In the genomic region with DNA sequence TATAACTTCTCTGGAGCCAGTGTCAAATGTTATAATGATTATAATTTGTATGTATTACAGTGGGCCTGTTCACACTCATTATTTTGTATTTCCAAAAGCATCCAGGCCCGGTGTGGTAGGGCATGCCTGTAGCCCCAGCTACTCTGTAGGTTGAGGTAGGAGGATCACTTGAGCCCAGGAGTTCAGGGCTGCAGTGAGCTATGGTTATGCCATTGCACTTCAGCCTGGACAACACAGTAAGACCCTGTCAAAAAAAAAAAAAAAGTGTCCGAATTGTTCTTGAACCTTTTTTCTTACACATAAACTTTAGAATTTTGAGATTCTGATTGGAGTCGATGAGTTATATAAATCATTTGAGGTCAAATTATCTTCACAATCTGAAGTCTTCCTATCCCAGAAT, we compare ENCODE assay signal across 8 cellular contexts. TPM values are rescaled to one million over a fixed set of nuclear protein-coding genes. Genes with fewer than 3 reads are reported as not detected.
A peak's percentile ranks its signal among the peaks of the same experiment; 100 is the strongest.
DNase-seq lines count a peak whose midpoint lies in the region; ATAC-seq and TF ChIP-seq lines count a peak whose summit lies in the region.

No MANE protein-coding gene starts in this region.

- H3K27ac ChIP-seq in DND-41 (ENCODE audit: low read length) = peak overlapping the region; percentile 82; the same call in 1 of the 2 replicates
- peak overlapping the region; percentile 80; the same call in 1 of the 2 replicates for H3K27ac ChIP-seq in OCI-LY3 (ENCODE audit: low read length)
- no peak overlapping the region for H3K27ac ChIP-seq in endodermal cell (ENCODE audit: low read depth, low read length)
- H3K27ac ChIP-seq in ovary = no peak overlapping the region

- TF ChIP-seq CTCF in DND-41 (IDR thresholded peaks at IDR 0.05; ENCODE audit: borderline replicate concordance, extremely low read depth, low read length, poor library complexity, severe bottlenecking) (no peak), OCI-LY3 (IDR thresholded peaks at IDR 0.05; ENCODE audit: low read depth, low read length) (no peak), endodermal cell (conservative IDR thresholded peaks at IDR 0.05) (no peak), ovary (IDR thresholded peaks at IDR 0.05) (no peak), GM13976 (IDR thresholded peaks at IDR 0.05; ENCODE audit: borderline replicate concordance, control extremely low read depth, extremely low read depth, insufficient read depth, missing control alignments) (no peak)

- no peak for DNase-seq in DND-41
- no peak for DNase-seq in endodermal cell
- no peak for DNase-seq in ovary
- DNase-seq in occipital lobe (lab: John Stamatoyannopoulos, UW) = no peak
- no peak for DNase-seq in HuH-7 (ENCODE audit: low spot score)
- DNase-seq in GM13976 (ENCODE audit: low spot score) = no peak

- peak overlapping the region; percentile 98 for H3K27ac Mint-ChIP-seq in endodermal cell

- in situ Hi-C loops in GM13976 (cut with MboI; ENCODE audit: low sequenced_read_pairs, unreplicated experiment) = no loop called here

- H4K20me1 ChIP-seq in DND-41 (ENCODE audit: insufficient read depth, low read length) = no peaks in the 10 kb centered on the region
- H4K20me1 ChIP-seq in OCI-LY3 (ENCODE audit: insufficient read depth, low read length) = no peaks in the 10 kb centered on the region

- 80% methylated on average over 1 of the region's 3 CpGs; no CpG with 5 or more reads in 1 of the 2 experiments for WGBS in endodermal cell (ENCODE audit: insufficient coverage in 1 of 2, insufficient read length in 1 of 2), 2 experiments
- 64 to 75% (median 66%) methylated on average over 3 of the region's 3 CpGs for WGBS in ovary, 3 donors

- H2AFZ ChIP-seq in DND-41 (ENCODE audit: low read depth, low read length) = no peak overlapping the region
- peak overlapping the region; percentile 86; the same call in 1 of the 2 replicates for H2AFZ ChIP-seq in OCI-LY3 (ENCODE audit: low read depth, low read length)

- H3K27me3 Mint-ChIP-seq in endodermal cell (ENCODE audit: insufficient read depth) = peaks cover 21% of the 10 kb centered on the region

- H3K9me3 ChIP-seq in DND-41 (ENCODE audit: insufficient read depth, low read length, severe bottlenecking) (peaks cover 74% of the 10 kb centered on the region), OCI-LY3 (ENCODE audit: insufficient read depth, low read length) (peaks cover 62% of the 10 kb centered on the region), endodermal cell (ENCODE audit: control insufficient read depth, low read length) (peaks cover 60% of the 10 kb centered on the region), ovary (peaks cover 14 to 30% of the 10 kb centered on the region in 2 donors)

- intact Hi-C loops in ovary (cut with DNase I) = no loop called here

- peaks cover 47% of the 10 kb centered on the region for H3K36me3 Mint-ChIP-seq in endodermal cell (ENCODE audit: low read depth)

- peaks cover 15% of the 10 kb centered on the region for H3K4me1 ChIP-seq in DND-41 (ENCODE audit: insufficient read depth, low read length)
- H3K4me1 ChIP-seq in OCI-LY3 (ENCODE audit: low read length) = 0 out of 2 replicates have a peak, but pooled peaks cover 3% of the 10 kb centered on the region
- H3K4me1 ChIP-seq in endodermal cell (ENCODE audit: control insufficient read depth, insufficient read depth, low read length) = no peaks in the 10 kb centered on the region
- peaks cover 3% of the 10 kb centered on the region for H3K4me1 ChIP-seq in ovary (ENCODE audit: insufficient read depth)

- H3K4me1 Mint-ChIP-seq in endodermal cell = no peaks in the 10 kb centered on the region

- peaks cover 58% of the 10 kb centered on the region for H3K79me2 ChIP-seq in DND-41 (ENCODE audit: insufficient read depth, low read length)
- H3K79me2 ChIP-seq in OCI-LY3 (ENCODE audit: low read length) = peaks cover 53% of the 10 kb centered on the region

- H3K27me3 ChIP-seq in DND-41 (ENCODE audit: insufficient read depth, low read length, poor library complexity) = no peaks in the 10 kb centered on the region
- no peaks in the 10 kb centered on the region for H3K27me3 ChIP-seq in OCI-LY3 (ENCODE audit: low read depth, low read length)
- H3K27me3 ChIP-seq in endodermal cell (ENCODE audit: control insufficient read depth, insufficient read depth, low read length, poor library complexity, severe bottlenecking) = no peaks in the 10 kb centered on the region
- H3K27me3 ChIP-seq in ovary = no peaks in the 10 kb centered on the region

- TF ChIP-seq POLR2A in ovary (IDR thresholded peaks at IDR 0.05) = no peak

- H3K4me3 Mint-ChIP-seq in endodermal cell = peak overlapping the region; percentile 82

- ATAC-seq in DND-41 (ENCODE audit: insufficient read depth, low read depth) (no peak), HG03565 (IDR thresholded peaks at IDR 0.05; ENCODE audit: unreplicated experiment) (no peak)

- H3K4me3 ChIP-seq in DND-41 (ENCODE audit: low read depth in 1 of 2, low read length in 2 of 2) (peak overlapping the region; percentile 83 to 91; a peak in 3 of 4 replicates), OCI-LY3 (ENCODE audit: low read length) (peak overlapping the region; percentile 87), endodermal cell (ENCODE audit: low read length) (peak overlapping the region; percentile 94), ovary (peak overlapping the region; percentile 78)

- peaks cover 53% of the 10 kb centered on the region for H3K36me3 ChIP-seq in DND-41 (ENCODE audit: insufficient read depth, low read length)
- H3K36me3 ChIP-seq in OCI-LY3 (replicated peaks; ENCODE audit: low read depth, low read length) = peaks cover 54% of the 10 kb centered on the region
- peaks cover 47% of the 10 kb centered on the region for H3K36me3 ChIP-seq in endodermal cell (ENCODE audit: control insufficient read depth, insufficient read depth, low read length)
- no peaks in the 10 kb centered on the region for H3K36me3 ChIP-seq in ovary

- H3K4me2 ChIP-seq in DND-41 (ENCODE audit: insufficient read depth, low read length) = peak overlapping the region; percentile 64
- H3K4me2 ChIP-seq in OCI-LY3 (ENCODE audit: low read length) = peak overlapping the region; percentile 70

- peaks cover 57% of the 10 kb centered on the region for H3K9me3 Mint-ChIP-seq in endodermal cell

- H3K9ac ChIP-seq in DND-41 (ENCODE audit: low read depth, low read length) = peak overlapping the region; percentile 89
- peak overlapping the region; percentile 84 for H3K9ac ChIP-seq in OCI-LY3 (ENCODE audit: low read length)
- peak overlapping the region; percentile 93 for H3K9ac ChIP-seq in endodermal cell (ENCODE audit: extremely low read depth, low read length, poor library complexity, severe bottlenecking)

- no peak for TF ChIP-seq EP300 in ovary (IDR thresholded peaks at IDR 0.05)

RNA-seq across cellular contexts. Expression of a gene that starts 1.0 kb away (rescaled TPM):
- total RNA-seq in endodermal cell (10 to 100 TPM; 50.2 to 52.6 TPM), ovary (10 to 100 TPM; 19.1 to 41.4 (median 32.8) TPM), occipital lobe (152 TPM)
- polyA plus RNA-seq in endodermal cell (2013, experiment 1 of 2) = 37.3 TPM
- polyA plus RNA-seq in endodermal cell (2013, experiment 2 of 2) = 34.0 TPM
- polyA plus RNA-seq in ovary = 10 to 100 TPM; 15.3 to 21.0 TPM

RNA-seq across cellular contexts. Expression of a gene that starts 42.4 kb away (rescaled TPM):
- total RNA-seq in endodermal cell = 10 to 100 TPM; 19.0 to 20.9 TPM
- 20.3 TPM for polyA plus RNA-seq in endodermal cell (2013, experiment 1 of 2)
- 23.4 TPM for polyA plus RNA-seq in endodermal cell (2013, experiment 2 of 2)
- total RNA-seq in ovary = 10 to 100 TPM; 17.8 to 26.3 (median 19.9) TPM
- polyA plus RNA-seq in ovary = 10 to 100 TPM; 21.1 to 21.5 TPM
- 51.3 TPM for total RNA-seq in occipital lobe

RNA-seq across cellular contexts. Expression of a gene that starts 52.1 kb away (rescaled TPM):
- total RNA-seq in endodermal cell = 10 to 100 TPM; 13.5 to 16.0 TPM
- polyA plus RNA-seq in endodermal cell (2013, experiment 1 of 2) = 7.8 TPM
- polyA plus RNA-seq in endodermal cell (2013, experiment 2 of 2) = 7.7 TPM
- total RNA-seq in ovary = 10 to 100 TPM; 10.8 to 18.9 (median 14.1) TPM
- 1 to 10 TPM; 3.2 to 6.3 TPM for polyA plus RNA-seq in ovary
- 17.8 TPM for total RNA-seq in occipital lobe

Comparison
In these comparisons a context has a peak if more than half of its experiments do, and no peak if none do; other contexts are left out.
1. H3K27ac ChIP-seq: peak in DND-41 (single experiment) and OCI-LY3 (single experiment); none in endodermal cell (single experiment) and ovary (0 of 2).
2. Peak in every context shown above with its lines, with median percentiles within 50 percentile points of each other: H3K4me3 ChIP-seq and H3K9ac ChIP-seq.